ENCODE assay signal across 30 cellular contexts in genomic region chr7:33674804-33675411, GRCh38.
DNase-seq lines count a peak whose midpoint lies in the region; ATAC-seq and TF ChIP-seq lines count a peak whose summit lies in the region.
"Had no signal": no experiment of that assay in that cellular context is flagged by ENCODE, and none has a peak within 500 bp of the region (broad histone marks: within the 10 kb centered on the region; RNA-seq: fewer than 3 reads in every experiment).

No MANE protein-coding gene starts in this region.

- no peaks in the 10 kb centered on the region for H3F3A ChIP-seq in neural progenitor cell (ENCODE audit: low read depth)

- H3K4me2 ChIP-seq in neural progenitor cell, result peak overlapping the region; percentile 27

- peak overlapping the region; percentile 1 for H3K9ac ChIP-seq in neural progenitor cell

- H3K79me2 ChIP-seq in neural progenitor cell (ENCODE audit: low read depth), result no peaks in the 10 kb centered on the region

- no peak overlapping the region for H3K4me3 Mint-ChIP-seq in neural progenitor cell
- H3K4me3 Mint-ChIP-seq: activated CD4-positive, alpha-beta T cell treated with anti-CD3 and anti-CD28 coated beads, Interleukin-2, amount 10 ng/mL, durations not matched to agents 7 days and 5 days; activated naive CD8-positive, alpha-beta T cell treated with anti-CD3 and anti-CD28 coated beads for 36 hours; activated T-cell treated with anti-CD3 and anti-CD28 coated beads, Interleukin-2, amount 50 U/mL, for 24 hours; CD4-positive, alpha-beta T cell; HFFc6 had no signal

- H3K9me3 Mint-ChIP-seq in neural progenitor cell, result peaks cover 2% of the 10 kb centered on the region
- H3K9me3 Mint-ChIP-seq: HFFc6 had no signal

- ATAC-seq in GM18868 (IDR thresholded peaks at IDR 0.05; ENCODE audit: unreplicated experiment) (peak; percentile 33), HG02852 (IDR thresholded peaks at IDR 0.05; ENCODE audit: unreplicated experiment) (peak; percentile 65)
- ATAC-seq in activated CD4-positive, CD25-positive, alpha-beta regulatory T cell treated with anti-CD3 and anti-CD28 coated beads, Interleukin-2, amount 50 U/mL, for 24 hours, result no peak
- ATAC-seq: sciatic nerve had no signal

- no peak overlapping the region for H3K27ac Mint-ChIP-seq in neural progenitor cell
- H3K27ac Mint-ChIP-seq: activated CD4-positive, alpha-beta T cell treated with anti-CD3 and anti-CD28 coated beads, Interleukin-2, amount 10 ng/mL, durations not matched to agents 7 days and 5 days; activated naive CD8-positive, alpha-beta T cell treated with anti-CD3 and anti-CD28 coated beads for 36 hours; activated T-cell treated with anti-CD3 and anti-CD28 coated beads, Interleukin-2, amount 50 U/mL, for 24 hours; CD4-positive, alpha-beta T cell; HFFc6 had no signal

- peaks cover 15% of the 10 kb centered on the region for H3K4me1 Mint-ChIP-seq in neural progenitor cell
- H3K4me1 Mint-ChIP-seq: activated CD4-positive, alpha-beta T cell treated with anti-CD3 and anti-CD28 coated beads, Interleukin-2, amount 10 ng/mL, durations not matched to agents 7 days and 5 days; activated naive CD8-positive, alpha-beta T cell treated with anti-CD3 and anti-CD28 coated beads for 36 hours had no signal

- peak overlapping the region; percentile 43 for H2AFZ ChIP-seq in neural progenitor cell (replicated peaks)

- peaks cover 2% of the 10 kb centered on the region for H3K27me3 Mint-ChIP-seq in neural progenitor cell (ENCODE audit: insufficient read depth, low read depth)
- H3K27me3 Mint-ChIP-seq: activated CD4-positive, alpha-beta T cell treated with anti-CD3 and anti-CD28 coated beads, Interleukin-2, amount 10 ng/mL, durations not matched to agents 7 days and 5 days; activated naive CD8-positive, alpha-beta T cell treated with anti-CD3 and anti-CD28 coated beads for 36 hours; activated T-cell treated with anti-CD3 and anti-CD28 coated beads, Interleukin-2, amount 50 U/mL, for 24 hours; CD4-positive, alpha-beta T cell had no signal

- WGBS in ectodermal cell, 2 experiments, result 71 to 73% methylated on average over 3 to 4 of the region's 4 CpGs

- H3K27me3 ChIP-seq in ectodermal cell (ENCODE audit: control insufficient read depth, insufficient read depth, low read length, poor library complexity, severe bottlenecking) (no peaks in the 10 kb centered on the region), neural progenitor cell (no peaks in the 10 kb centered on the region)
- H3K27me3 ChIP-seq: SJSA1, tibial artery had no signal

- H3K4me3 ChIP-seq in ectodermal cell (ENCODE audit: insufficient read depth, low read depth, low read length), result no peak overlapping the region
- H3K4me3 ChIP-seq in neural progenitor cell, result no peak overlapping the region
- H3K4me3 ChIP-seq: left ventricle myocardium inferior, prostate gland, SJSA1, tibial artery had no signal

- H4K20me1 ChIP-seq in neural progenitor cell (ENCODE audit: low read depth), result no peaks in the 10 kb centered on the region

- H3K27ac ChIP-seq in ectodermal cell (ENCODE audit: insufficient read depth, low read depth, low read length, poor library complexity, severe bottlenecking), result peak overlapping the region; percentile 29
- H3K27ac ChIP-seq in neural progenitor cell, result no peak overlapping the region
- H3K27ac ChIP-seq: left ventricle myocardium inferior, prostate gland, RWPE1, SJSA1, tibial artery had no signal

- H3K9me3 ChIP-seq in ectodermal cell (ENCODE audit: control insufficient read depth, low read length) (no peaks in the 10 kb centered on the region), neural progenitor cell (ENCODE audit: low read depth) (no peaks in the 10 kb centered on the region)
- H3K9me3 ChIP-seq: prostate gland, SJSA1 had no signal

- H3K36me3 ChIP-seq in ectodermal cell (ENCODE audit: control insufficient read depth, insufficient read depth, low read length) (no peaks in the 10 kb centered on the region), neural progenitor cell (no peaks in the 10 kb centered on the region)
- H3K36me3 ChIP-seq: prostate gland, SJSA1, tibial artery had no signal

- TF ChIP-seq CTCF in neural progenitor cell (IDR thresholded peaks at IDR 0.05), result no peak

- no peaks in the 10 kb centered on the region for H3K36me3 Mint-ChIP-seq in neural progenitor cell

- H3K4me1 ChIP-seq in ectodermal cell (ENCODE audit: control insufficient read depth, insufficient read depth, low read length) (no peaks in the 10 kb centered on the region), neural progenitor cell (peaks cover 15% of the 10 kb centered on the region)
- H3K4me1 ChIP-seq: left ventricle myocardium inferior, prostate gland, tibial artery had no signal

- DNase-seq in neural progenitor cell (ENCODE audit: low spot score) (peak; percentile 26), COR-L47 (lab: John Stamatoyannopoulos, UW) (no peak)
- no peak for DNase-seq in stimulated activated CD4-positive, alpha-beta T cell treated with anti-CD3 and anti-CD28 coated beads, Interleukin-4, amount 100 ng/mL, for 24 hours
- no peak for DNase-seq in effector CD4-positive, alpha-beta T cell
- DNase-seq: activated CD4-positive, alpha-beta T cell treated with anti-CD3 and anti-CD28 coated beads, Interleukin-2, amount 10 ng/mL, durations not matched to agents 7 days and 5 days; activated effector memory CD4-positive, alpha-beta T cell treated with anti-CD3 and anti-CD28 coated beads, Interleukin-2, amount 50 U/mL, for 16 hours; activated naive CD8-positive, alpha-beta T cell treated with anti-CD3 and anti-CD28 coated beads for 36 hours; activated T-cell treated with anti-CD3 and anti-CD28 coated beads, Interleukin-2, amount 50 U/mL, for 24 hours; anterior cingulate cortex; CD4-positive, alpha-beta T cell; effector memory CD4-positive, alpha-beta T cell; erythroblast; HFFc6; islet precursor cell; left ventricle myocardium inferior; NCI-H1417; NCI-H2081; NCI-H226; NCI-H774; stimulated activated CD4-positive, alpha-beta T cell treated with anti-CD3 and anti-CD28 coated beads, Interleukin-12 subunit alpha, Interleukin-12 subunit beta, amount 100 ng/mL, for 4 hours; stimulated activated CD4-positive, alpha-beta T cell treated with anti-CD3 and anti-CD28 coated beads, Interleukin-2, amount 100 ng/mL, for 48 hours; tibial artery had no signal

Comparison
In these comparisons a context has a peak if more than half of its experiments do, and no peak if none do; other contexts are left out.
1. ATAC-seq: peak in GM18868 (single experiment) and HG02852 (single experiment); none in activated CD4-positive, CD25-positive, alpha-beta regulatory T cell treated with anti-CD3 and anti-CD28 coated beads, Interleukin-2, amount 50 U/mL, for 24 hours (0 of 2).